17 cellular contexts compared by ENCODE assay signal in genomic region chr4:179671609-179672008, GRCh38.
DNase-seq lines count a peak whose midpoint lies in the region; FAIRE-seq and TF ChIP-seq lines count a peak whose summit lies in the region.
"Had no signal": no experiment of that assay in that cellular context is flagged by ENCODE, and none has a peak within 500 bp of the region (broad histone marks: within the 10 kb centered on the region; RNA-seq: fewer than 3 reads in every experiment).

No MANE protein-coding gene starts in this region.

- CTCF ChIA-PET in H1 (lab: Charles Lee; ENCODE audit: partially characterized antibody) = no interaction called here

- H3K4me2 ChIP-seq in H1 (ENCODE audit: insufficient read depth in 1 of 2, low read depth in 2 of 2, low read length in 2 of 2) (no peak overlapping the region), H9 (ENCODE audit: insufficient read depth, insufficient read length, low read length) (no peak overlapping the region)

- no peak overlapping the region for H4K5ac ChIP-seq in H1 (ENCODE audit: insufficient read length, low read depth, low read length)
- H4K5ac ChIP-seq in H9 (ENCODE audit: insufficient read length, low read depth, low read length) = no peak overlapping the region

- H2BK120ac ChIP-seq in H1 (replicated peaks; ENCODE audit: low read depth, low read length) = no peak overlapping the region
- no peak overlapping the region for H2BK120ac ChIP-seq in H9 (ENCODE audit: low read depth, low read length, poor library complexity, severe bottlenecking)

- H3K36me3 ChIP-seq in H1 (ENCODE audit: control insufficient read depth in 2 of 4, insufficient read depth in 4 of 4, low read length in 3 of 4) = no peaks in the 10 kb centered on the region

- no peaks in the 10 kb centered on the region for H3K4me1 ChIP-seq in H1 (replicated peaks in 1 of 4; ENCODE audit: control insufficient read depth in 3 of 4, insufficient read depth in 4 of 4, low read length in 3 of 4)
- H3K4me1 ChIP-seq in H9 (ENCODE audit: insufficient read depth, low read length) = no peaks in the 10 kb centered on the region

- H3K4ac ChIP-seq in H1 (replicated peaks; ENCODE audit: insufficient read length, low read depth, low read length) (no peak overlapping the region), H9 (ENCODE audit: low read depth, low read length) (no peak overlapping the region)

- no peak overlapping the region for H2AK5ac ChIP-seq in H1 (ENCODE audit: low read depth, low read length)
- H2AK5ac ChIP-seq in H9 (ENCODE audit: insufficient read length, low read length) = no peak overlapping the region

- POLR2A ChIA-PET in H1 (lab: Charles Lee; ENCODE audit: partially characterized antibody) = no interaction called here

- H4K91ac ChIP-seq in H1 (replicated peaks; ENCODE audit: insufficient read length, low read length) = no peak overlapping the region
- H4K91ac ChIP-seq in H9 (ENCODE audit: insufficient read length, low read depth, low read length) = no peak overlapping the region

- no peak overlapping the region for H3K4me3 ChIP-seq in H1 (ENCODE audit: extremely low read depth in 1 of 4, insufficient read depth in 2 of 4, low read depth in 3 of 4, low read length in 4 of 4)

- DNase-seq in ELR (ENCODE audit: low read depth) (peak; percentile 40), RKO (ENCODE audit: low spot score) (peak; percentile 9), H1 (ENCODE audit: low read depth in 1 of 2, low spot score in 2 of 2) (no peak), H9 (no peak), NCI-H2227 (lab: John Stamatoyannopoulos, UW; ENCODE audit: unreplicated experiment) (no peak), SIG-M5 (lab: John Stamatoyannopoulos, UW) (no peak)
- DNase-seq: CD8-positive, alpha-beta T cell; COR-L47; DMS79; GOT3; HCEC 1CT; HFFc6 had no signal

- WGBS in H1 (ENCODE audit: extremely low coverage in 1 of 2, insufficient coverage in 1 of 2, insufficient read length in 1 of 2, insufficient replicate concordance in 2 of 2, low coverage in 1 of 2, low lambda C conversion rate in 2 of 2, missing lambda C conversion rate in 1 of 2), 2 experiments = 71% methylated on average over 2 of the region's 2 CpGs; no CpG with 5 or more reads in 1 of the 2 experiments
- no CpG with 5 or more reads among the region's 2 CpGs for WGBS in H9 (ENCODE audit: extremely low coverage, insufficient read length, low lambda C conversion rate)

- H4K8ac ChIP-seq in H1 (ENCODE audit: extremely low read depth, insufficient read depth, low read length) (no peak overlapping the region), H9 (replicated peaks; ENCODE audit: insufficient read length, low read depth, low read length) (no peak overlapping the region)

- no peaks in the 10 kb centered on the region for H4K20me1 ChIP-seq in H1 (replicated peaks in 1 of 2; ENCODE audit: control insufficient read depth in 1 of 2, insufficient read depth in 2 of 2, low read length in 2 of 2)
- H4K20me1 ChIP-seq in H9 (ENCODE audit: control insufficient read depth, insufficient read depth, insufficient read length) = no peaks in the 10 kb centered on the region

- peaks cover 0 to 2% of the 10 kb centered on the region in 2 experiments; a peak in 1 of 4 replicates for H3K9me3 ChIP-seq in H1 (ENCODE audit: insufficient read depth in 2 of 2, low read depth in 1 of 2, low read length in 1 of 2)
- H3K9me3 ChIP-seq in H9 (ENCODE audit: control insufficient read depth, low read depth, low read length) = no peaks in the 10 kb centered on the region

- H3K18ac ChIP-seq in H1 (ENCODE audit: extremely low read depth, low read length) (no peak overlapping the region), H9 (ENCODE audit: insufficient read length, low read depth, low read length) (no peak overlapping the region)

- FAIRE-seq in A204.1 (lab: Jason Lieb, UNC) = peak; percentile 9
- FAIRE-seq in H1 (lab: Jason Lieb, UNC) = no peak
- FAIRE-seq: D721Med, G401.6, GM12891 had no signal

- H3K36me3 Mint-ChIP-seq in H9 (ENCODE audit: insufficient read depth in 1 of 3, low read depth in 3 of 3) = peaks cover 0 to 8% (median 8%) of the 10 kb centered on the region in 3 experiments; a peak in 5 of 7 replicates
- H3K36me3 Mint-ChIP-seq: CD14-positive monocyte; CD8-positive, alpha-beta T cell had no signal

- H3K27me3 Mint-ChIP-seq in H9 (ENCODE audit: low read depth) = no peaks in the 10 kb centered on the region

- no peak overlapping the region for H3K23ac ChIP-seq in H1 (ENCODE audit: insufficient read length)
- no peak overlapping the region for H3K23ac ChIP-seq in H9 (ENCODE audit: insufficient read length, low read depth, low read length)

- TF ChIP-seq POLR2A in H1 (IDR thresholded peaks at IDR 0.05; ENCODE audit: control extremely low read depth in 1 of 2, low read depth in 2 of 2, low read length in 2 of 2) = no peak

- H3K9ac ChIP-seq in H1 (replicated peaks in 1 of 4; ENCODE audit: extremely low read depth in 1 of 4, low read depth in 3 of 4, low read length in 3 of 4) = no peak overlapping the region
- H3K9ac ChIP-seq in H9 (ENCODE audit: extremely low read depth, insufficient read length, low read length) = no peak overlapping the region

- H3K23me2 ChIP-seq in H1 (ENCODE audit: low read depth, low read length) (no peaks in the 10 kb centered on the region; the same call in 1 of the 2 replicates), H9 (ENCODE audit: insufficient read length, low read depth, low read length, poor library complexity, severe bottlenecking) (no peaks in the 10 kb centered on the region)

- no peak overlapping the region for H3K4me3 Mint-ChIP-seq in H9
- H3K4me3 Mint-ChIP-seq: CD14-positive monocyte; CD8-positive, alpha-beta T cell; HFFc6 had no signal

- H3K56ac ChIP-seq in H1 (replicated peaks; ENCODE audit: insufficient read length, low read depth, low read length) (no peak overlapping the region), H9 (ENCODE audit: insufficient read length, low read depth, low read length) (no peak overlapping the region)

- no peak overlapping the region for H2AFZ ChIP-seq in H1 (ENCODE audit: low read length)
- H2AFZ ChIP-seq in H9 (ENCODE audit: low read length) = no peak overlapping the region

- no peaks in the 10 kb centered on the region for H3K79me2 ChIP-seq in H1 (ENCODE audit: control insufficient read depth in 1 of 2, insufficient read depth in 2 of 2, low read length in 2 of 2)
- H3K79me2 ChIP-seq in H9 (ENCODE audit: insufficient read depth, low read length) = no peaks in the 10 kb centered on the region

- peaks cover 0 to under 1% of the 10 kb centered on the region in 2 experiments; a peak in 1 of 4 replicates for H3K4me1 Mint-ChIP-seq in H9
- H3K4me1 Mint-ChIP-seq: CD14-positive monocyte had no signal

- TF ChIP-seq RAD21 in H1 (IDR thresholded peaks at IDR 0.05 in 1 of 2, conservative IDR thresholded peaks at IDR 0.05 in 1 of 2; ENCODE audit: low read depth in 2 of 2, low read length in 2 of 2) = no peak

- H3K14ac ChIP-seq in H1 (ENCODE audit: insufficient read length) (no peak overlapping the region), H9 (ENCODE audit: insufficient read depth, low read length) (no peak overlapping the region)

- TF ChIP-seq EP300 in H1 (IDR thresholded peaks at IDR 0.05; ENCODE audit: borderline replicate concordance in 1 of 2, low read depth in 2 of 2, low read length in 2 of 2) = no peak

- H2BK15ac ChIP-seq in H1 (ENCODE audit: low read length) (no peak overlapping the region), H9 (ENCODE audit: low read depth, low read length) (no peak overlapping the region)

- H3K9me3 Mint-ChIP-seq in H9 = peaks cover 10 to 11% of the 10 kb centered on the region in 2 experiments

- H3K79me1 ChIP-seq in H1 (ENCODE audit: low read depth, low read length) (no peaks in the 10 kb centered on the region), H9 (ENCODE audit: insufficient read depth, low read depth, low read length, poor library complexity, severe bottlenecking) (no peaks in the 10 kb centered on the region)

- no peak overlapping the region for H3K27ac Mint-ChIP-seq in H9
- H3K27ac Mint-ChIP-seq: CD14-positive monocyte; CD8-positive, alpha-beta T cell; HFFc6 had no signal

- H3T11ph ChIP-seq in H9 (ENCODE audit: low read length) = no peak overlapping the region

- TF ChIP-seq CTCF in H1 (IDR thresholded peaks at IDR 0.05; ENCODE audit: control extremely low read depth in 1 of 3, insufficient read depth in 1 of 3, low read depth in 1 of 3, low read length in 3 of 3) = no peak
- TF ChIP-seq CTCF in H9 (conservative IDR thresholded peaks at IDR 0.05) = no peak

- H2BK5ac ChIP-seq in H1 (ENCODE audit: low read depth, low read length) (no peak overlapping the region), H9 (ENCODE audit: insufficient read length, low read length) (no peak overlapping the region)

- H3K27me3 ChIP-seq in H1 (replicated peaks in 1 of 4; ENCODE audit: control insufficient read depth in 3 of 4, extremely low read depth in 1 of 4, insufficient read depth in 3 of 4, low read length in 3 of 4) = no peaks in the 10 kb centered on the region
- no peaks in the 10 kb centered on the region for H3K27me3 ChIP-seq in H9 (ENCODE audit: insufficient read depth, low read length)

- H2BK20ac ChIP-seq in H1 (ENCODE audit: low read length) (no peak overlapping the region), H9 (ENCODE audit: low read depth, low read length, poor library complexity, severe bottlenecking) (no peak overlapping the region)

- H2BK12ac ChIP-seq in H1 (ENCODE audit: low read depth, low read length) (no peak overlapping the region), H9 (ENCODE audit: insufficient read length, low read depth, low read length) (no peak overlapping the region)

- no peak overlapping the region for H3K27ac ChIP-seq in H1 (ENCODE audit: low read depth, low read length)
- H3K27ac ChIP-seq in H9 (ENCODE audit: insufficient read length, low read depth, low read length) = no peak overlapping the region

TF ChIP-seq in H1, 55 proteins besides CTCF, POLR2A, EP300 and RAD21 (continues in another document):
- TF ChIP-seq SIX5 (IDR thresholded peaks at IDR 0.05; ENCODE audit: low read depth, low read length) = no peak
- no peak for TF ChIP-seq CBX5 (IDR thresholded peaks at IDR 0.05; ENCODE audit: low read depth, low read length)
- peak; percentile 90 for TF ChIP-seq MAFK (IDR thresholded peaks at IDR 0.05; ENCODE audit: low read depth, low read length)
- TF ChIP-seq USF2 (IDR thresholded peaks at IDR 0.05; ENCODE audit: low read length) = no peak

Comparison
In these comparisons a context has a peak if more than half of its experiments do, and no peak if none do; other contexts are left out.
1. DNase-seq: peak in ELR (single experiment) and RKO (single experiment); none in H1 (0 of 2), H9 (single experiment), NCI-H2227 (single experiment) and SIG-M5 (single experiment).